14 cellular contexts compared by ENCODE assay signal in the genomic region with DNA sequence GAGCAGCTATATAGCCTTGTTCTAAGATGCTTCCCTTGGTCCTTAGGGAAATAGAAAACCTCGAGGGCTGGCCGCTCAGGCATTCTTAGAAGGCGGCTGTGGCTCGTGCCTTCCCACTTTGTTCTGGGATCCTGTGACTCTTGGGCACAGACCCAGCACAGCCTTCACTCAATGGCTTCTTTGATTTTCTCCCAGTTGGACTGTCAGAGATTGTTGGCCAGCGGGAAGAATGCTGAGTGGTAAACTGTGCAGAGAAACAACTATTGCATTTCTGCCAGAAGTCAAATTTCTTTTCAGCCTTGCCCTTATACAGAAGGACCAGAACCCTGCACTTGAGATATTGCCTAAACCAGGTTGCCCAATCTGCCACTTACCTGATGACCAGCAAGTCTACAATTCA. TPM values are rescaled to one million over a fixed set of nuclear protein-coding genes. Genes with fewer than 3 reads are reported as not detected.
A peak's percentile ranks its signal among the peaks of the same experiment; 100 is the strongest.
DNase-seq lines count a peak whose midpoint lies in the region; ATAC-seq and TF ChIP-seq lines count a peak whose summit lies in the region.
"Had no signal": no experiment of that assay in that cellular context is flagged by ENCODE, and none has a peak within 500 bp of the region (broad histone marks: within the 10 kb centered on the region; RNA-seq: fewer than 3 reads in every experiment).

No MANE protein-coding gene starts in this region.

- intact Hi-C loops in Right ventricle myocardium superior (cut with DNase I), result no loop called here
- intact Hi-C loops in cardiac septum (cut with DNase I), result loop anchor here (5.0 kb wide), 1 partner anchor 56 kb away; no protein-coding TSS in a partner anchor
- intact Hi-C loops in head of caudate nucleus (cut with DNase I), result loop anchor here (10.0 kb wide), 1 partner anchor 134 kb away; no protein-coding TSS in a partner anchor
- intact Hi-C loops in aorta (cut with DNase I), result no loop called here
- intact Hi-C loops in mammary epithelial cell (cut with micrococcal nuclease), result no loop called here

- H3K18ac ChIP-seq in mesenchymal stem cell (ENCODE audit: low read depth in 1 of 2, low read length in 2 of 2), result no peak overlapping the region

- no peak overlapping the region for H3K23ac ChIP-seq in mesenchymal stem cell (ENCODE audit: low read length in 2 of 2)

- DNase-seq in Right ventricle myocardium superior (peak; percentile 65), cardiac septum (ENCODE audit: low spot score) (no peak), head of caudate nucleus (peak; percentile 40 to 94 (median 82)), nucleus accumbens (lab: John Stamatoyannopoulos, UW) (peak in 52 of 56 donors; percentile 22 to 89 (median 76)), aorta (peak in 1 of 2 donors; percentile 42), H7 (no peak), mesenchymal stem cell (no peak), mammary epithelial cell (no peak)
- DNase-seq: CD8-positive, alpha-beta T cell; KG1; NCI-H1092; stimulated activated naive B cell treated with anti-CD40 and anti-IgM and Interleukin-4, amounts not matched to agents 10 μg/mL and 1 μg/mL and 100 μg/mL, for 72 hours; uterus had no signal

- H3K4ac ChIP-seq in mesenchymal stem cell (ENCODE audit: low read depth in 1 of 2, low read length in 2 of 2), result no peak overlapping the region

- H2AK5ac ChIP-seq in mesenchymal stem cell (ENCODE audit: low read length, severe bottlenecking), result no peak overlapping the region

- H2AFZ ChIP-seq in mesenchymal stem cell (ENCODE audit: low read depth, low read length) (no peak overlapping the region), mammary epithelial cell (ENCODE audit: low read depth, low read length) (no peak overlapping the region)
- H2AFZ ChIP-seq: parathyroid adenoma had no signal

- H4K8ac ChIP-seq in mesenchymal stem cell (ENCODE audit: low read length), result no peak overlapping the region

- H2BK5ac ChIP-seq in mesenchymal stem cell (ENCODE audit: low read depth, low read length, poor library complexity, severe bottlenecking), result no peak overlapping the region

- no peaks in the 10 kb centered on the region for H3K79me1 ChIP-seq in mesenchymal stem cell (replicated peaks; ENCODE audit: low read length, poor library complexity, severe bottlenecking)

- no TSS peak for BruUV-seq in mammary epithelial cell (replicated peaks; lab: Mats Ljungman, UMichigan)

- no peak overlapping the region for H3K27ac ChIP-seq in aorta (ENCODE audit: low read depth in 1 of 2, low read length in 2 of 2)
- H3K27ac ChIP-seq in mesenchymal stem cell (ENCODE audit: low read length, poor library complexity, severe bottlenecking), result no peak overlapping the region
- H3K27ac ChIP-seq in mammary epithelial cell (ENCODE audit: insufficient read depth, low read depth, low read length), result no peak overlapping the region
- H3K27ac ChIP-seq: parathyroid adenoma had no signal

- H3K36me3 ChIP-seq in aorta (ENCODE audit: control insufficient read depth in 1 of 2, insufficient read depth in 2 of 2, low read length in 1 of 2) (no peaks in the 10 kb centered on the region), H7 (replicated peaks; ENCODE audit: control insufficient read depth, insufficient read depth, low read length) (no peaks in the 10 kb centered on the region), mesenchymal stem cell (ENCODE audit: control insufficient read depth in 1 of 2, insufficient read depth in 2 of 2, low read depth in 1 of 2, low read length in 2 of 2) (no peaks in the 10 kb centered on the region), mammary epithelial cell (ENCODE audit: insufficient read depth, low read length) (no peaks in the 10 kb centered on the region)
- H3K36me3 ChIP-seq: uterus had no signal

- no peaks in the 10 kb centered on the region for H3K79me2 ChIP-seq in mammary epithelial cell (ENCODE audit: insufficient read depth, low read length)
- H3K79me2 ChIP-seq: parathyroid adenoma had no signal

- H3K4me3 ChIP-seq in aorta (ENCODE audit: low read length in 2 of 2) (no peak overlapping the region), H7 (ENCODE audit: insufficient read depth, low read depth, low read length) (no peak overlapping the region), mesenchymal stem cell (ENCODE audit: insufficient read depth in 1 of 2, low read depth in 1 of 2, low read length in 2 of 2) (no peak overlapping the region), mammary epithelial cell (replicated peaks in 1 of 3; ENCODE audit: insufficient read depth in 1 of 3, low read depth in 2 of 3, low read length in 3 of 3) (no peak overlapping the region)
- H3K4me3 ChIP-seq: uterus had no signal

- no peaks in the 10 kb centered on the region for H4K20me1 ChIP-seq in mammary epithelial cell (ENCODE audit: insufficient read depth, low read length)

- no peaks in the 10 kb centered on the region for H3K9me3 ChIP-seq in aorta (ENCODE audit: control insufficient read depth, low read length)
- no peaks in the 10 kb centered on the region for H3K9me3 ChIP-seq in mesenchymal stem cell (ENCODE audit: control insufficient read depth, low read length)
- H3K9me3 ChIP-seq in mammary epithelial cell (replicated peaks; ENCODE audit: insufficient read depth, low read length), result no peaks in the 10 kb centered on the region
- H3K9me3 ChIP-seq: uterus had no signal

- TF ChIP-seq CTCF in mammary epithelial cell (conservative IDR thresholded peaks at IDR 0.05 in 1 of 2, IDR thresholded peaks at IDR 0.05 in 1 of 2; ENCODE audit: extremely low read depth in 1 of 2, insufficient read depth in 1 of 2, low read depth in 1 of 2, low read length in 2 of 2), result no peak

- H2BK12ac ChIP-seq in mesenchymal stem cell (ENCODE audit: low read length in 2 of 2), result no peak overlapping the region

- H3K14ac ChIP-seq in mesenchymal stem cell (ENCODE audit: low read length in 2 of 2), result no peak overlapping the region

- ATAC-seq in Right ventricle myocardium superior (ENCODE audit: poor library complexity) (peak; percentile 81), aorta (ENCODE audit: low FRiP score) (peak; percentile 33)
- ATAC-seq: CD8-positive, alpha-beta T cell; stimulated activated naive B cell treated with anti-CD40 and anti-IgM and Interleukin-4, amounts not matched to agents 10 μg/mL and 1 μg/mL and 100 μg/mL, for 72 hours had no signal

- dilution Hi-C loops in mammary epithelial cell (cut with HindIII; ENCODE audit: low sequenced_read_pairs), result no loop called here

- no peak overlapping the region for H3K4me2 ChIP-seq in mesenchymal stem cell (ENCODE audit: low read length, poor library complexity, severe bottlenecking)
- H3K4me2 ChIP-seq in mammary epithelial cell (ENCODE audit: insufficient read depth, low read depth, low read length), result no peak overlapping the region

- in situ Hi-C loops in mammary epithelial cell (cut with MboI; ENCODE audit: low sequenced_read_pairs in 2 of 2), result no loop called here

- no peak overlapping the region for H2BK120ac ChIP-seq in mesenchymal stem cell (ENCODE audit: low read depth, low read length)

- 4 to 8% methylated on average over 5 of the region's 5 CpGs for WGBS in aorta, 2 donors
- WGBS in mesenchymal stem cell, result 63% methylated on average over 5 of the region's 5 CpGs
- WGBS in mammary epithelial cell (ENCODE audit: low coverage, missing lambda C conversion rate), result 18% methylated on average over 5 of the region's 5 CpGs

- H4K91ac ChIP-seq in mesenchymal stem cell (ENCODE audit: low read length), result no peak overlapping the region

- H3K27me3 ChIP-seq in aorta (ENCODE audit: control insufficient read depth in 1 of 2, insufficient read depth in 2 of 2, low read length in 1 of 2), result no peaks in the 10 kb centered on the region
- H3K27me3 ChIP-seq in H7 (ENCODE audit: control insufficient read depth, insufficient read depth, low read length), result no peaks in the 10 kb centered on the region; the same call in 1 of the 2 replicates
- no peaks in the 10 kb centered on the region for H3K27me3 ChIP-seq in mesenchymal stem cell (ENCODE audit: control insufficient read depth in 1 of 2, insufficient read depth in 1 of 2, low read length in 2 of 2)
- H3K27me3 ChIP-seq in mammary epithelial cell (ENCODE audit: insufficient read depth, low read length), result no peaks in the 10 kb centered on the region
- H3K27me3 ChIP-seq: uterus had no signal

- H3K4me1 ChIP-seq in aorta (ENCODE audit: control insufficient read depth in 1 of 2, insufficient read depth in 2 of 2, low read length in 2 of 2) (peaks cover 3 to 5% of the 10 kb centered on the region in 2 donors), mesenchymal stem cell (ENCODE audit: control insufficient read depth, insufficient read depth, low read depth, low read length) (peaks cover 10% of the 10 kb centered on the region), mammary epithelial cell (ENCODE audit: insufficient read depth, low read length) (peaks cover 5% of the 10 kb centered on the region)
- H3K4me1 ChIP-seq: parathyroid adenoma, uterus had no signal

- CTCF ChIA-PET in mammary epithelial cell (lab: Charles Lee; ENCODE audit: low non-redundant PET), result no interaction called here

- H3K9ac ChIP-seq in mesenchymal stem cell (ENCODE audit: low read length) (no peak overlapping the region), mammary epithelial cell (ENCODE audit: insufficient read depth, low read length) (no peak overlapping the region)
- H3K9ac ChIP-seq: parathyroid adenoma had no signal

- H2BK15ac ChIP-seq in mesenchymal stem cell (ENCODE audit: low read depth, poor library complexity, severe bottlenecking), result no peak overlapping the region

RNA-seq across cellular contexts. Expression of a gene that starts 9.5 kb away (rescaled TPM):
- 34.8 TPM for total RNA-seq in Right ventricle myocardium superior
- total RNA-seq in cardiac septum, result 98.7 TPM
- 100 to 1,000 TPM; 315 to 605 TPM for total RNA-seq in aorta
- polyA plus RNA-seq in aorta, result 100 to 1,000 TPM in 1 of 2 donors, 10 to 100 TPM in 1; 87.7 to 245 TPM
- total RNA-seq in H7 (2014; rRNA removed; shearing (Covaris generic)), result 0.83 and 1.1 TPM in 2 replicates
- polyA plus RNA-seq in mesenchymal stem cell (2013, experiment 1 of 2), result 96.9 TPM
- polyA plus RNA-seq in mesenchymal stem cell (2013, experiment 2 of 2), result 100 TPM
- 100 to 1,000 TPM; 163 to 339 TPM for total RNA-seq in mammary epithelial cell
- polyA plus RNA-seq in mammary epithelial cell, result 71.2 TPM
- 276 TPM for polyA minus RNA-seq in mammary epithelial cell

Comparison
In these comparisons a context has a peak if more than half of its experiments do, and no peak if none do; other contexts are left out.
1. DNase-seq: peak in Right ventricle myocardium superior (single experiment), head of caudate nucleus (42 of 42) and nucleus accumbens (52 of 56); none in cardiac septum (single experiment), H7 (single experiment), mesenchymal stem cell (single experiment) and mammary epithelial cell (single experiment).
2. intact Hi-C loops: an anchor here in cardiac septum (5.0 kb wide) and head of caudate nucleus (10.0 kb wide); none called in Right ventricle myocardium superior, aorta and mammary epithelial cell.
3. RNA of a gene that starts 9.5 kb away (total RNA-seq): 315 to 605 TPM in aorta, 163 to 339 TPM in mammary epithelial cell, 98.7 TPM in cardiac septum (single experiment) and 34.8 TPM in Right ventricle myocardium superior (single experiment); 0.83 to 1.1 TPM in H7; every median in the first group is over 10 times any median in the second.